Comparison of ENCODE assay signal across 4 cellular contexts in the genomic region with DNA sequence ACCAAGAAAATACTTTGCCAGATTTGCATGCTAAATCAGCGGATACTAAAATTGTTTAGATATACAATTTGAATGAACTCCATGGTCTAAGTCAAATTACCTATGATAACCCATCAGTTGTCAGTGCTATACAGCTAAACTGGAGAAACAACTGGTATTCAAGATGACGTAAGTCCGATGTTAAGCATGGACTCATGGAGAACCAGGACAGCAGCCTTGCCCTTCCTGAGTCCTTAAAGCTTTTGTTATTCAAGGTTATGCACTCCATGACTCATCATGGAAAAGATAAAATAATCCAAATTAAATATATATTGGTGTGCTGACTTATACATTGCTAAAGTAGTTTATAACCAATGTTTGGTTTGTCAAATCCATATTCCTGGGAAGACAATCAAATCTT. TPM values are rescaled to one million over a fixed set of nuclear protein-coding genes. Genes with fewer than 3 reads are reported as not detected.
"Had no signal": no experiment of that assay in that cellular context is flagged by ENCODE, and none has a peak within 500 bp of the region (broad histone marks: within the 10 kb centered on the region; RNA-seq: fewer than 3 reads in every experiment).

No MANE protein-coding gene starts in this region.

RNA-seq across cellular contexts. Expression of a gene that starts 4.0 kb away (rescaled TPM):
- total RNA-seq: activated B cell treated with CpG ODN at 0.5 μM for 24 hours; activated naive CD4-positive, alpha-beta T cell treated with anti-CD3 and anti-CD28 coated beads for 36 hours; activated naive CD4-positive, alpha-beta T cell treated with anti-CD3 and anti-CD28 coated beads, Interleukin-2, amount 50 U/mL, for 72 hours; PC-9 had no signal
